8 cellular contexts compared by ENCODE assay signal in the genomic region with DNA sequence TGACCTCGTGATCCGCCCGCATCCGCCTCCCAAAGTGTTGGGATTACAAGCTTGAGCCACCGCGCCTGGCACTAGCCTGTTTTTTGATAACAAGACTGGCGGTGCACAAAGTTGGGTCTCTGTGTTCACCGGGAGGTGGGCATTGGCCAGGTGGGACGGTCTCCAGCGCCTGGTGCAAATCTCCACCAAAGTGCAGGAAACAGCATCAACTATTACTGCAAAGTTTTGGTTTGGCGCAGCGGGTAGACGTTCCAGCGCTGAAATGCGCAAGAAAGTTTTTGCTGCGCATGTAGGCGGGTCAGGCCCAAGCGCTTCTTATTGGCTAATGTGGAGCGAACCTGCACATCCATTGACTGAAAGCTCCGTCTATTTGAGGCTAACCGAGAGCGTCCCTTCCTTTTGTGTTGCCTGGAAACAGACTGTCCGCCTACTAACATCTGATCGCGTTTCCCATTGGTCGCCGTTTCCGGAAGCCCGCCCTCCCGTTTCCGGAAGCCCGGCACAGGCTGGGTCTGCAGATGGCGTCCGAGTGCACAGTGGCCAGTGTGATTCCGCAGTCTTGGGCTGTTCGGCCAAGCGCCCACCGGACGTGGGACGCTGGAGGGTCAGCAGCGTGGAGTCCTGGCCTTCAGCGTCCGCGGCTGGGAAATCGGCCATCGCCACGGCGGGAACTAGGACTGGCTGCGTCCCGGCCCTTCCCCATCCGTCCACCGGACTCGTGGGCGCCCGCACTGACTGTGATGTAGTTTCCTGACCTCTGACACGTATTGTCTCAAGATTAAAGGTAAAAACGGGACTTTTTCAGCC. TPM values are rescaled to one million over a fixed set of nuclear protein-coding genes. Genes with fewer than 3 reads are reported as not detected.
DNase-seq lines count a peak whose midpoint lies in the region; ATAC-seq and TF ChIP-seq lines count a peak whose summit lies in the region.

No MANE protein-coding gene starts in this region.

- peak; percentile 100 for ATAC-seq in RWPE2 (ENCODE audit: low read depth)
- peak; percentile 98 for ATAC-seq in stimulated activated naive CD8-positive, alpha-beta T cell treated with anti-CD3 and anti-CD28 coated beads, Interleukin-15, amount 100 ng/mL, for 72 hours

- peaks cover 15% of the 10 kb centered on the region for H3K4me1 Mint-ChIP-seq in nephron progenitor cell
- H3K4me1 Mint-ChIP-seq in stimulated activated naive CD8-positive, alpha-beta T cell treated with anti-CD3 and anti-CD28 coated beads, Interleukin-15, amount 100 ng/mL, for 72 hours = peaks cover 50% of the 10 kb centered on the region

- H3K27ac ChIP-seq in RWPE2 (ENCODE audit: poor library complexity, severe bottlenecking) = peak overlapping the region; percentile 40

- H3K4me3 ChIP-seq in LNCaP clone FGC (ENCODE audit: low read depth, low read length) = peak overlapping the region; percentile 96
- H3K4me3 ChIP-seq in RWPE2 (ENCODE audit: severe bottlenecking) = peak overlapping the region; percentile 64

- peaks cover 3% of the 10 kb centered on the region for H3K4me1 ChIP-seq in RWPE2 (ENCODE audit: insufficient read depth, poor library complexity, severe bottlenecking)

- peaks cover 17% of the 10 kb centered on the region for H3K27me3 Mint-ChIP-seq in nephron progenitor cell (ENCODE audit: low read depth, poor library complexity)
- H3K27me3 Mint-ChIP-seq in stimulated activated naive CD8-positive, alpha-beta T cell treated with anti-CD3 and anti-CD28 coated beads, Interleukin-15, amount 100 ng/mL, for 72 hours = no peaks in the 10 kb centered on the region

- peaks cover 53% of the 10 kb centered on the region for H3K36me3 Mint-ChIP-seq in nephron progenitor cell (ENCODE audit: low read depth)

- H3K9me3 Mint-ChIP-seq in nephron progenitor cell = peaks cover 93% of the 10 kb centered on the region
- H3K9me3 Mint-ChIP-seq in stimulated activated naive CD8-positive, alpha-beta T cell treated with anti-CD3 and anti-CD28 coated beads, Interleukin-15, amount 100 ng/mL, for 72 hours = peaks cover 10 to 23% of the 10 kb centered on the region in 2 donors

- DNase-seq in ELR (ENCODE audit: low read depth) = peak; percentile 99
- DNase-seq in H4 (ENCODE audit: low spot score) = peak; percentile 99
- DNase-seq in LNCaP clone FGC (ENCODE audit: low read depth) = peak; percentile 99
- peak; percentile 91 for DNase-seq in RWPE2 (ENCODE audit: low spot score)
- peak; percentile 98 for DNase-seq in activated effector memory CD4-positive, alpha-beta T cell treated with anti-CD3 and anti-CD28 coated beads, Interleukin-2, amount 50 U/mL, for 16 hours
- peak; percentile 98 for DNase-seq in fibroblast of the conjunctiva (ENCODE audit: low read depth)
- peak; percentile 94 for DNase-seq in nephron progenitor cell
- DNase-seq in stimulated activated naive CD8-positive, alpha-beta T cell treated with anti-CD3 and anti-CD28 coated beads, Interleukin-15, amount 100 ng/mL, for 72 hours = peak; percentile 87 to 95

- peak overlapping the region; percentile 98 for H3K4me3 Mint-ChIP-seq in nephron progenitor cell
- peak overlapping the region; percentile 94 to 97 for H3K4me3 Mint-ChIP-seq in stimulated activated naive CD8-positive, alpha-beta T cell treated with anti-CD3 and anti-CD28 coated beads, Interleukin-15, amount 100 ng/mL, for 72 hours

- H3K36me3 ChIP-seq in RWPE2 (ENCODE audit: low read depth) = peaks cover 14% of the 10 kb centered on the region

- H3K9me3 ChIP-seq in RWPE2 (ENCODE audit: severe bottlenecking) = peaks cover 3% of the 10 kb centered on the region

- H3K27ac Mint-ChIP-seq in nephron progenitor cell = peak overlapping the region; percentile 99
- peak overlapping the region; percentile 93 to 95 for H3K27ac Mint-ChIP-seq in stimulated activated naive CD8-positive, alpha-beta T cell treated with anti-CD3 and anti-CD28 coated beads, Interleukin-15, amount 100 ng/mL, for 72 hours

- no peaks in the 10 kb centered on the region for H3K27me3 ChIP-seq in RWPE2 (ENCODE audit: insufficient read depth, poor library complexity, severe bottlenecking)

- TF ChIP-seq CTCF in LNCaP clone FGC (IDR thresholded peaks at IDR 0.05; ENCODE audit: control insufficient read depth, extremely low read depth, insufficient read depth) (peak; percentile 51), RWPE2 (IDR thresholded peaks at IDR 0.05; ENCODE audit: poor library complexity, severe bottlenecking) (peak; percentile 30), nephron progenitor cell (IDR thresholded peaks at IDR 0.05) (no peak)

RNA-seq across cellular contexts. Expression of a gene that starts 53.3 kb away (rescaled TPM):
- 6.2 and 6.3 TPM in 2 replicates for total RNA-seq in H4 (2014; rRNA removed; shearing (Covaris generic))

Comparison
In these comparisons a context has a peak if more than half of its experiments do, and no peak if none do; other contexts are left out.
1. Peak in every context shown above with its lines: DNase-seq, ATAC-seq, H3K4me3 ChIP-seq and H3K27ac ChIP-seq.